2 cellular contexts compared by ENCODE assay signal in genomic region chr9:127077658-127077975, GRCh38.
TF ChIP-seq lines count a peak whose summit lies in the region.

No MANE protein-coding gene starts in this region.

TF ChIP-seq in GM23338, 12 proteins besides CTCF, POLR2A, EP300 and RAD21 (continued from another document):
- TF ChIP-seq, protein P1, sequence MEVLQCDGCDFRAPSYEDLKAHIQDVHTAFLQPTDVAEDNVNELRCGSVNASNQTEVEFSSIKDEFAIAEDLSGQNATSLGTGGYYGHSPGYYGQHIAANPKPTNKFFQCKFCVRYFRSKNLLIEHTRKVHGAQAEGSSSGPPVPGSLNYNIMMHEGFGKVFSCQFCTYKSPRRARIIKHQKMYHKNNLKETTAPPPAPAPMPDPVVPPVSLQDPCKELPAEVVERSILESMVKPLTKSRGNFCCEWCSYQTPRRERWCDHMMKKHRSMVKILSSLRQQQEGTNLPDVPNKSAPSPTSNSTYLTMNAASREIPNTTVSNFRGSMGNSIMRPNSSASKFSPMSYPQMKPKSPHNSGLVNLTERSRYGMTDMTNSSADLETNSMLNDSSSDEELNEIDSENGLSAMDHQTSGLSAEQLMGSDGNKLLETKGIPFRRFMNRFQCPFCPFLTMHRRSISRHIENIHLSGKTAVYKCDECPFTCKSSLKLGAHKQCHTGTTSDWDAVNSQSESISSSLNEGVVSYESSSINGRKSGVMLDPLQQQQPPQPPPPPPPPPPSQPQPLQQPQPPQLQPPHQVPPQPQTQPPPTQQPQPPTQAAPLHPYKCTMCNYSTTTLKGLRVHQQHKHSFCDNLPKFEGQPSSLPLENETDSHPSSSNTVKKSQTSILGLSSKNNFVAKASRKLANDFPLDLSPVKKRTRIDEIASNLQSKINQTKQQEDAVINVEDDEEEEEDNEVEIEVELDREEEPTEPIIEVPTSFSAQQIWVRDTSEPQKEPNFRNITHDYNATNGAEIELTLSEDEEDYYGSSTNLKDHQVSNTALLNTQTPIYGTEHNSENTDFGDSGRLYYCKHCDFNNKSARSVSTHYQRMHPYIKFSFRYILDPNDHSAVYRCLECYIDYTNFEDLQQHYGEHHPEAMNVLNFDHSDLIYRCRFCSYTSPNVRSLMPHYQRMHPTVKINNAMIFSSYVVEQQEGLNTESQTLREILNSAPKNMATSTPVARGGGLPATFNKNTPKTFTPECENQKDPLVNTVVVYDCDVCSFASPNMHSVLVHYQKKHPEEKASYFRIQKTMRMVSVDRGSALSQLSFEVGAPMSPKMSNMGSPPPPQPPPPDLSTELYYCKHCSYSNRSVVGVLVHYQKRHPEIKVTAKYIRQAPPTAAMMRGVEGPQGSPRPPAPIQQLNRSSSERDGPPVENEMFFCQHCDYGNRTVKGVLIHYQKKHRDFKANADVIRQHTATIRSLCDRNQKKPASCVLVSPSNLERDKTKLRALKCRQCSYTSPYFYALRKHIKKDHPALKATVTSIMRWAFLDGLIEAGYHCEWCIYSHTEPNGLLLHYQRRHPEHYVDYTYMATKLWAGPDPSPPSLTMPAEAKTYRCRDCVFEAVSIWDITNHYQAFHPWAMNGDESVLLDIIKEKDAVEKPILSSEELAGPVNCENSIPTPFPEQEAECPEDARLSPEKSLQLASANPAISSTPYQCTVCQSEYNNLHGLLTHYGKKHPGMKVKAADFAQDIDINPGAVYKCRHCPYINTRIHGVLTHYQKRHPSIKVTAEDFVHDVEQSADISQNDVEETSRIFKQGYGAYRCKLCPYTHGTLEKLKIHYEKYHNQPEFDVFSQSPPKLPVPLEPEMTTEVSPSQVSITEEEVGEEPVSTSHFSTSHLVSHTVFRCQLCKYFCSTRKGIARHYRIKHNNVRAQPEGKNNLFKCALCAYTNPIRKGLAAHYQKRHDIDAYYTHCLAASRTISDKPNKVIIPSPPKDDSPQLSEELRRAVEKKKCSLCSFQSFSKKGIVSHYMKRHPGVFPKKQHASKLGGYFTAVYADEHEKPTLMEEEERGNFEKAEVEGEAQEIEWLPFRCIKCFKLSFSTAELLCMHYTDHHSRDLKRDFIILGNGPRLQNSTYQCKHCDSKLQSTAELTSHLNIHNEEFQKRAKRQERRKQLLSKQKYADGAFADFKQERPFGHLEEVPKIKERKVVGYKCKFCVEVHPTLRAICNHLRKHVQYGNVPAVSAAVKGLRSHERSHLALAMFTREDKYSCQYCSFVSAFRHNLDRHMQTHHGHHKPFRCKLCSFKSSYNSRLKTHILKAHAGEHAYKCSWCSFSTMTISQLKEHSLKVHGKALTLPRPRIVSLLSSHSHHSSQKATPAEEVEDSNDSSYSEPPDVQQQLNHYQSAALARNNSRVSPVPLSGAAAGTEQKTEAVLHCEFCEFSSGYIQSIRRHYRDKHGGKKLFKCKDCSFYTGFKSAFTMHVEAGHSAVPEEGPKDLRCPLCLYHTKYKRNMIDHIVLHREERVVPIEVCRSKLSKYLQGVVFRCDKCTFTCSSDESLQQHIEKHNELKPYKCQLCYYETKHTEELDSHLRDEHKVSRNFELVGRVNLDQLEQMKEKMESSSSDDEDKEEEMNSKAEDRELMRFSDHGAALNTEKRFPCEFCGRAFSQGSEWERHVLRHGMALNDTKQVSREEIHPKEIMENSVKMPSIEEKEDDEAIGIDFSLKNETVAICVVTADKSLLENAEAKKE (CRISPR knock-in tag; IDR thresholded peaks at IDR 0.05): peak; percentile 10; the same call in 1 of the 2 replicates

TF ChIP-seq in WTC11, 78 proteins besides CTCF, POLR2A, EP300 and RAD21 (continued from another document):
- TF ChIP-seq, protein P2, sequence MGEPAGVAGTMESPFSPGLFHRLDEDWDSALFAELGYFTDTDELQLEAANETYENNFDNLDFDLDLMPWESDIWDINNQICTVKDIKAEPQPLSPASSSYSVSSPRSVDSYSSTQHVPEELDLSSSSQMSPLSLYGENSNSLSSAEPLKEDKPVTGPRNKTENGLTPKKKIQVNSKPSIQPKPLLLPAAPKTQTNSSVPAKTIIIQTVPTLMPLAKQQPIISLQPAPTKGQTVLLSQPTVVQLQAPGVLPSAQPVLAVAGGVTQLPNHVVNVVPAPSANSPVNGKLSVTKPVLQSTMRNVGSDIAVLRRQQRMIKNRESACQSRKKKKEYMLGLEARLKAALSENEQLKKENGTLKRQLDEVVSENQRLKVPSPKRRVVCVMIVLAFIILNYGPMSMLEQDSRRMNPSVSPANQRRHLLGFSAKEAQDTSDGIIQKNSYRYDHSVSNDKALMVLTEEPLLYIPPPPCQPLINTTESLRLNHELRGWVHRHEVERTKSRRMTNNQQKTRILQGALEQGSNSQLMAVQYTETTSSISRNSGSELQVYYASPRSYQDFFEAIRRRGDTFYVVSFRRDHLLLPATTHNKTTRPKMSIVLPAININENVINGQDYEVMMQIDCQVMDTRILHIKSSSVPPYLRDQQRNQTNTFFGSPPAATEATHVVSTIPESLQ (CRISPR knock-in tag; IDR thresholded peaks at IDR 0.05): no peak
